8 cellular contexts compared by ENCODE assay signal in the genomic region with DNA sequence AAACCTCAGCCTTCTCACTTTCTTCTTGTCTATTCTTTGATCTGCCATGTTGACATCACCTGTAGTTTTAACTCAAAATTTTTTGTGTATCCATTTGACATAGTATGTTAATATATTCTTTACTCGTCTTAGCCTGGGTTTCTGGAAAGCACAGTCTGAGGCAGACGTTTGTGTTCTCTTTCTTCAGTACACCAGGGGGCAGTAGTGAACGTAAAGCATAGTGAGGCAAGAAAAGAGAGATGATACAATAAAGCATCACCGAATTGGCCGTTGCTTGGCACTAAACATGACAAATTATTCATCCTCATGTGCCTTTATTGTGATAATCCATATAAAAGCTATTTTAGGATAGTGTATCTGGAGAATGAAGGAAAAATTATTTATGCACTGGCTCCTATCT.
DNase-seq lines count a peak whose midpoint lies in the region; ATAC-seq and TF ChIP-seq lines count a peak whose summit lies in the region.

No MANE protein-coding gene starts in this region.

- H3K27ac Mint-ChIP-seq in activated CD8-positive, alpha-beta memory T cell treated with anti-CD3 and anti-CD28 coated beads, Interleukin-2, amount 10 ng/mL, durations not matched to agents 7 days and 5 days, result no peak overlapping the region

- no peaks in the 10 kb centered on the region for H3K9me2 ChIP-seq in SK-N-SH

- H3K4me3 ChIP-seq in GM12875 (ENCODE audit: low read depth, low read length), result no peak overlapping the region
- no peak overlapping the region for H3K4me3 ChIP-seq in Jurkat, Clone E6-1 (ENCODE audit: low read length)
- no peak overlapping the region; a peak in 1 of 4 replicates for H3K4me3 ChIP-seq in SK-N-SH (ENCODE audit: low read depth in 2 of 2, low read length in 1 of 2)
- no peak overlapping the region for H3K4me3 ChIP-seq in fibroblast of the aortic adventitia (ENCODE audit: low read depth, low read length)
- H3K4me3 ChIP-seq in retinal pigment epithelial cell (ENCODE audit: low read length), result no peak overlapping the region

- peak; percentile 71 for TF ChIP-seq RAD21 in SK-N-SH (IDR thresholded peaks at IDR 0.05; ENCODE audit: low read length)

- CTCF ChIA-PET in SK-N-SH (lab: Yijun Ruan, JAX), result interaction anchor here (0.6 to 4.4 kb wide), 12 partner anchors 15 to 522 kb away, joined by 3 to 30 read pairs (median 4); no protein-coding TSS in a partner anchor
- CTCF ChIA-PET in activated CD8-positive, alpha-beta memory T cell treated with anti-CD3 and anti-CD28 coated beads, Interleukin-2, amount 10 ng/mL, durations not matched to agents 7 days and 5 days (lab: Charles Lee), result no interaction called here

- H4K20me1 ChIP-seq in SK-N-SH (ENCODE audit: insufficient read depth), result no peaks in the 10 kb centered on the region

- no peaks in the 10 kb centered on the region for H3K36me3 ChIP-seq in SK-N-SH (replicated peaks in 1 of 2; ENCODE audit: control insufficient read depth in 1 of 2, insufficient read depth in 2 of 2, low read length in 1 of 2)

- POLR2A ChIA-PET in SK-N-SH (lab: Yijun Ruan, JAX), result no interaction called here

- no peaks in the 10 kb centered on the region for H3F3A ChIP-seq in SK-N-SH (replicated peaks; ENCODE audit: insufficient read depth)

- H3K36me3 Mint-ChIP-seq in activated CD8-positive, alpha-beta memory T cell treated with anti-CD3 and anti-CD28 coated beads, Interleukin-2, amount 10 ng/mL, durations not matched to agents 7 days and 5 days, result no peaks in the 10 kb centered on the region

- no peaks in the 10 kb centered on the region for H3K27me3 Mint-ChIP-seq in activated CD8-positive, alpha-beta memory T cell treated with anti-CD3 and anti-CD28 coated beads, Interleukin-2, amount 10 ng/mL, durations not matched to agents 7 days and 5 days

- 5% methylated on average over 5 of the region's 5 CpGs for WGBS in SK-N-SH (ENCODE audit: low lambda C conversion rate)

- DNase-seq in AG08395 (ENCODE audit: low spot score) (peak; percentile 46), SK-N-SH (peak; percentile 38), fibroblast of the aortic adventitia (ENCODE audit: low read depth) (peak; percentile 75), retinal pigment epithelial cell (ENCODE audit: low read depth) (peak; percentile 15)
- DNase-seq in Jurkat, Clone E6-1 (ENCODE audit: low read depth, low spot score), result peak; percentile 41
- no peak for DNase-seq in activated CD8-positive, alpha-beta memory T cell treated with anti-CD3 and anti-CD28 coated beads for 24 hours
- DNase-seq in activated CD8-positive, alpha-beta memory T cell treated with anti-CD3 and anti-CD28 coated beads, Interleukin-2, amount 10 ng/mL, durations not matched to agents 7 days and 5 days, result no peak

- H3K9me3 ChIP-seq in SK-N-SH, result no peaks in the 10 kb centered on the region

- H3K4me2 ChIP-seq in SK-N-SH, result no peak overlapping the region

- no peaks in the 10 kb centered on the region for H3K4me1 Mint-ChIP-seq in activated CD8-positive, alpha-beta memory T cell treated with anti-CD3 and anti-CD28 coated beads, Interleukin-2, amount 10 ng/mL, durations not matched to agents 7 days and 5 days

- H3K4me1 ChIP-seq in SK-N-SH (ENCODE audit: control insufficient read depth in 1 of 2, insufficient read depth in 2 of 2, low read depth in 1 of 2, low read length in 1 of 2), result no peaks in the 10 kb centered on the region

- no peaks in the 10 kb centered on the region for H3K9me3 Mint-ChIP-seq in activated CD8-positive, alpha-beta memory T cell treated with anti-CD3 and anti-CD28 coated beads, Interleukin-2, amount 10 ng/mL, durations not matched to agents 7 days and 5 days (ENCODE audit: low read depth)

- no peak overlapping the region for H2AFZ ChIP-seq in SK-N-SH (ENCODE audit: low read depth)

- ATAC-seq in activated CD8-positive, alpha-beta memory T cell treated with anti-CD3 and anti-CD28 coated beads, Interleukin-2, amount 10 ng/mL, durations not matched to agents 7 days and 5 days, result no peak

- no peaks in the 10 kb centered on the region for H3K79me2 ChIP-seq in SK-N-SH (ENCODE audit: insufficient read depth)

- peak; percentile 67 for TF ChIP-seq CTCF in GM12875 (IDR thresholded peaks at IDR 0.05; ENCODE audit: borderline replicate concordance, insufficient read depth, low read depth, low read length)
- TF ChIP-seq CTCF in SK-N-SH (IDR thresholded peaks at IDR 0.05), result peak; percentile 78
- TF ChIP-seq CTCF in fibroblast of the aortic adventitia (IDR thresholded peaks at IDR 0.05; ENCODE audit: insufficient read depth, low read length), result peak; percentile 81
- peak; percentile 82 for TF ChIP-seq CTCF in retinal pigment epithelial cell (conservative IDR thresholded peaks at IDR 0.05; ENCODE audit: low read depth, low read length)

- no peak overlapping the region for H3K4me3 Mint-ChIP-seq in activated CD8-positive, alpha-beta memory T cell treated with anti-CD3 and anti-CD28 coated beads, Interleukin-2, amount 10 ng/mL, durations not matched to agents 7 days and 5 days

- H3K27ac ChIP-seq in SK-N-SH (ENCODE audit: low read depth in 2 of 2, low read length in 1 of 2), result no peak overlapping the region

- TF ChIP-seq EP300 in SK-N-SH (IDR thresholded peaks at IDR 0.05; ENCODE audit: borderline replicate concordance in 1 of 2, low read depth in 1 of 2, low read length in 1 of 2), result no peak

- no peaks in the 10 kb centered on the region for H3K27me3 ChIP-seq in SK-N-SH (ENCODE audit: insufficient read depth)

- no peak overlapping the region for H3K9ac ChIP-seq in SK-N-SH

TF ChIP-seq in SK-N-SH, 30 proteins besides CTCF, POLR2A, EP300 and RAD21:
- TF ChIP-seq MEF2A (IDR thresholded peaks at IDR 0.05; ENCODE audit: borderline replicate concordance, low read depth) (no peak), SMC3 (IDR thresholded peaks at IDR 0.05; ENCODE audit: low read depth, low read length) (peak; percentile 66)

Comparison
In these comparisons a context has a peak if more than half of its experiments do, and no peak if none do; other contexts are left out.
1. DNase-seq: peak in AG08395 (single experiment), Jurkat, Clone E6-1 (single experiment), SK-N-SH (single experiment), fibroblast of the aortic adventitia (single experiment) and retinal pigment epithelial cell (single experiment); none in activated CD8-positive, alpha-beta memory T cell treated with anti-CD3 and anti-CD28 coated beads for 24 hours (single experiment) and activated CD8-positive, alpha-beta memory T cell treated with anti-CD3 and anti-CD28 coated beads, Interleukin-2, amount 10 ng/mL, durations not matched to agents 7 days and 5 days (single experiment).
2. Peak in every context shown above with its lines, with median percentiles within 50 percentile points of each other: CTCF ChIP-seq.